In the genomic region with DNA sequence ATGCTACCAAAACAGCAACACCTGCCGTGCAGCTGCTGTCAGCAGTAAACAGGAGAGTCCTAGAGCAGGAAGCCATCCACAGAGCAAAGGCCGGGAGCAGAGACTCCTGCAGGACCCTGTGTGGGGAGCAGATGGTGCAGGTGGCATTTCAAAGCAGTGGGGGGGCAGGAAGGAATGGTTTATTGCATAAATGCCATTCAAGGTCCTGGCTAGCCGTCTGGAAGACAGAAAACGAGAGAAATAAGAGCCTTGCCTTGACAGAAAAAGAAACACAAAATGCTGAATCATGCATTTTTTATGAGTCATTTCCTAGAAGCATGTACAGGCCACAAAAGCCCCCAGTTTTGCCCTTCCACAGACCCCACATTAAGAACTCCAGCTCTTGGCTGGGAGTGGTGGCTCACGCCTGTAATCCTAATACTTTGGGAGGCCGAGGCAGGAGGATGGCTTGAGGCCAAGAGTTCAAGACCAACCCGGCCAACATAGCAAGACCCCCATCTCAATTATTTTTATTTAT, we compare ENCODE assay signal across 1 cellular context.
TF ChIP-seq lines count a peak whose summit lies in the region.

No MANE protein-coding gene starts in this region.

TF ChIP-seq in GM12878, 131 proteins besides CTCF, POLR2A, EP300 and RAD21:
- TF ChIP-seq TCF12 (IDR thresholded peaks at IDR 0.05; ENCODE audit: low read depth, low read length) (peak; percentile 78; the same call in 1 of the 2 replicates), ZNF592 (IDR thresholded peaks at IDR 0.05) (no peak), RUNX3 (IDR thresholded peaks at IDR 0.05; ENCODE audit: low read length) (peak; percentile 33; the same call in 1 of the 2 replicates), JUNB (IDR thresholded peaks at IDR 0.05) (peak; percentile 21; the same call in 1 of the 2 replicates)
- TF ChIP-seq, protein P1, sequence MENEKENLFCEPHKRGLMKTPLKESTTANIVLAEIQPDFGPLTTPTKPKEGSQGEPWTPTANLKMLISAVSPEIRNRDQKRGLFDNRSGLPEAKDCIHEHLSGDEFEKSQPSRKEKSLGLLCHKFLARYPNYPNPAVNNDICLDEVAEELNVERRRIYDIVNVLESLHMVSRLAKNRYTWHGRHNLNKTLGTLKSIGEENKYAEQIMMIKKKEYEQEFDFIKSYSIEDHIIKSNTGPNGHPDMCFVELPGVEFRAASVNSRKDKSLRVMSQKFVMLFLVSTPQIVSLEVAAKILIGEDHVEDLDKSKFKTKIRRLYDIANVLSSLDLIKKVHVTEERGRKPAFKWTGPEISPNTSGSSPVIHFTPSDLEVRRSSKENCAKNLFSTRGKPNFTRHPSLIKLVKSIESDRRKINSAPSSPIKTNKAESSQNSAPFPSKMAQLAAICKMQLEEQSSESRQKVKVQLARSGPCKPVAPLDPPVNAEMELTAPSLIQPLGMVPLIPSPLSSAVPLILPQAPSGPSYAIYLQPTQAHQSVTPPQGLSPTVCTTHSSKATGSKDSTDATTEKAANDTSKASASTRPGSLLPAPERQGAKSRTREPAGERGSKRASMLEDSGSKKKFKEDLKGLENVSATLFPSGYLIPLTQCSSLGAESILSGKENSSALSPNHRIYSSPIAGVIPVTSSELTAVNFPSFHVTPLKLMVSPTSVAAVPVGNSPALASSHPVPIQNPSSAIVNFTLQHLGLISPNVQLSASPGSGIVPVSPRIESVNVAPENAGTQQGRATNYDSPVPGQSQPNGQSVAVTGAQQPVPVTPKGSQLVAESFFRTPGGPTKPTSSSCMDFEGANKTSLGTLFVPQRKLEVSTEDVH (IDR thresholded peaks at IDR 0.05; ENCODE audit: low read depth, partially characterized antibody) = no peak
